In the genomic region with DNA sequence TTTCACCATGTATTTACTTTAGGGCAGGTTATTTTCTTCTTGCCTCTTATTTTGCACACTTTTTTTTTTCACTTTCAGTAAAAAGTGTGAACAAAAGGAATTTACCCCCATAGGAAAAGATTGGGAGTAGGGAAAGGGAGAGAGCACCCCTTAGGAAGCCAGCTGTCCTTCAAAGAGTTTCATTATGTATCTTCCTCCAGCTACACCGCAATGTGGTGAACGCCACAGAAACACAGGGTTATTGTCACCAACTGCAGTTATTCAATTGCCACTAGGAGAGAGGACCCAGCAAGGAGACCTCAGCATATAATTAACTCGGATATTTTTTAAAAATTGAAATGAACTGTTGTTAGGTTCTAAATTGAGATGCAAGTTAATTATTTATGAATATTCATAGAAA, we compare ENCODE assay signal across 8 cellular contexts.
DNase-seq lines count a peak whose midpoint lies in the region; ATAC-seq and TF ChIP-seq lines count a peak whose summit lies in the region.

No MANE protein-coding gene starts in this region.

- CTCF ChIA-PET in activated naive CD4-positive, alpha-beta T cell treated with anti-CD3 and anti-CD28 coated beads for 36 hours (lab: Charles Lee), result interaction anchor here (0.5 to 1.2 kb wide), 9 partner anchors 12 to 1163 kb away, joined by 3 to 4 read pairs (median 3); no protein-coding TSS in a partner anchor

- H3K18ac ChIP-seq in mesendoderm (ENCODE audit: low read length), result no peak overlapping the region

- no peak overlapping the region for H2AK5ac ChIP-seq in mesendoderm (ENCODE audit: low read length)

- H3F3A ChIP-seq in GM23338 (replicated peaks; ENCODE audit: low read depth), result no peaks in the 10 kb centered on the region

- peak overlapping the region; percentile 33; the same call in 1 of the 2 replicates for H3K4me3 ChIP-seq in GM23338
- no peak overlapping the region for H3K4me3 ChIP-seq in mesendoderm (ENCODE audit: low read length)

- DNase-seq in GM23338 (ENCODE audit: low spot score) (peak; percentile 20), NCI-H1694 (lab: John Stamatoyannopoulos, UW) (peak; percentile 70), glutamatergic neuron (no peak), mesendoderm (no peak), kidney glomerular epithelial cell (lab: John Stamatoyannopoulos, UW) (no peak), SKM-1 treated with dmso at 0.1 percent for 144 hours (lab: John Stamatoyannopoulos, UW; ENCODE audit: unreplicated experiment) (no peak)
- no peak for DNase-seq in activated naive CD4-positive, alpha-beta T cell treated with anti-CD3 and anti-CD28 coated beads for 36 hours

- H3K4me2 ChIP-seq in GM23338, result peak overlapping the region; percentile 70
- H3K4me2 ChIP-seq in mesendoderm (ENCODE audit: low read length), result no peak overlapping the region

- H3K4me3 Mint-ChIP-seq in GM23338 (no peak overlapping the region), glutamatergic neuron (ENCODE audit: unreplicated experiment) (no peak overlapping the region)
- H3K4me3 Mint-ChIP-seq in activated naive CD4-positive, alpha-beta T cell treated with anti-CD3 and anti-CD28 coated beads for 36 hours, result no peak overlapping the region

- peaks cover 2% of the 10 kb centered on the region for H3K27me3 Mint-ChIP-seq in GM23338 (ENCODE audit: insufficient read depth, low read depth, poor library complexity)
- peaks cover 3% of the 10 kb centered on the region for H3K27me3 Mint-ChIP-seq in glutamatergic neuron (ENCODE audit: unreplicated experiment)
- peaks cover 2% of the 10 kb centered on the region for H3K27me3 Mint-ChIP-seq in activated naive CD4-positive, alpha-beta T cell treated with anti-CD3 and anti-CD28 coated beads for 36 hours (ENCODE audit: low read depth)

- H2AFZ ChIP-seq in GM23338, result peak overlapping the region; percentile 95; the same call in 1 of the 2 replicates

- no peaks in the 10 kb centered on the region for H4K20me1 ChIP-seq in GM23338 (replicated peaks; ENCODE audit: insufficient read depth)

- H3K36me3 ChIP-seq in GM23338 (ENCODE audit: insufficient read depth) (no peaks in the 10 kb centered on the region), mesendoderm (ENCODE audit: control insufficient read depth, insufficient read depth, low read length) (no peaks in the 10 kb centered on the region)

- peaks cover 8% of the 10 kb centered on the region for H3K9me2 ChIP-seq in GM23338 (ENCODE audit: insufficient read depth)

- H3K79me2 ChIP-seq in GM23338 (replicated peaks; ENCODE audit: insufficient read depth) (no peaks in the 10 kb centered on the region), mesendoderm (ENCODE audit: control insufficient read depth, insufficient read depth, low read length) (no peaks in the 10 kb centered on the region)

- no peak overlapping the region for H3K27ac Mint-ChIP-seq in GM23338
- H3K27ac Mint-ChIP-seq in glutamatergic neuron (ENCODE audit: unreplicated experiment), result peak overlapping the region; percentile 80
- H3K27ac Mint-ChIP-seq in activated naive CD4-positive, alpha-beta T cell treated with anti-CD3 and anti-CD28 coated beads for 36 hours, result no peak overlapping the region

- H2BK120ac ChIP-seq in mesendoderm (ENCODE audit: low read depth, low read length), result no peak overlapping the region

- no peak overlapping the region for H3K4ac ChIP-seq in mesendoderm (ENCODE audit: low read depth, low read length)

- no peak overlapping the region for H4K5ac ChIP-seq in mesendoderm (ENCODE audit: low read length)

- H3K4me1 Mint-ChIP-seq in GM23338, result peaks cover 30% of the 10 kb centered on the region
- H3K4me1 Mint-ChIP-seq in glutamatergic neuron (ENCODE audit: low read depth, unreplicated experiment), result peaks cover 15% of the 10 kb centered on the region
- H3K4me1 Mint-ChIP-seq in activated naive CD4-positive, alpha-beta T cell treated with anti-CD3 and anti-CD28 coated beads for 36 hours (ENCODE audit: low read depth), result peaks cover 3% of the 10 kb centered on the region

- H3K9ac ChIP-seq in mesendoderm (ENCODE audit: low read length), result no peak overlapping the region

- no peaks in the 10 kb centered on the region for H3K27me3 ChIP-seq in GM23338 (ENCODE audit: insufficient read depth)
- no peaks in the 10 kb centered on the region for H3K27me3 ChIP-seq in mesendoderm (ENCODE audit: insufficient read depth, low read length, poor library complexity)

- H4K8ac ChIP-seq in mesendoderm (ENCODE audit: low read depth, low read length), result no peak overlapping the region

- TF ChIP-seq CTCF in GM23338 (conservative IDR thresholded peaks at IDR 0.05; ENCODE audit: low read depth in 2 of 2), result no peak
- no peak for TF ChIP-seq CTCF in glutamatergic neuron (IDR thresholded peaks at IDR 0.05; ENCODE audit: partially characterized antibody, unreplicated experiment)

- H3K9me3 Mint-ChIP-seq in GM23338 (no peaks in the 10 kb centered on the region), glutamatergic neuron (ENCODE audit: unreplicated experiment) (no peaks in the 10 kb centered on the region)
- no peaks in the 10 kb centered on the region for H3K9me3 Mint-ChIP-seq in activated naive CD4-positive, alpha-beta T cell treated with anti-CD3 and anti-CD28 coated beads for 36 hours

- H3K23ac ChIP-seq in mesendoderm (ENCODE audit: low read length), result no peak overlapping the region

- ATAC-seq in GM18511 (IDR thresholded peaks at IDR 0.05; ENCODE audit: unreplicated experiment) (peak; percentile 83), GM23338 (peak; percentile 20)

- WGBS in mesendoderm (ENCODE audit: extremely low coverage, insufficient coverage, low lambda C conversion rate), result no CpG with 5 or more reads among the region's 3 CpGs

- H3K79me1 ChIP-seq in mesendoderm (ENCODE audit: low read length), result no peaks in the 10 kb centered on the region

- H3K27ac ChIP-seq in GM23338 (ENCODE audit: low read depth) (no peak overlapping the region), mesendoderm (ENCODE audit: low read depth, low read length) (no peak overlapping the region)

- H2BK15ac ChIP-seq in mesendoderm (replicated peaks; ENCODE audit: low read depth), result no peak overlapping the region

- H3K56ac ChIP-seq in mesendoderm (ENCODE audit: low read length), result no peak overlapping the region

- H3K4me1 ChIP-seq in GM23338 (ENCODE audit: insufficient read depth) (peaks cover 23% of the 10 kb centered on the region), mesendoderm (ENCODE audit: control insufficient read depth, low read depth, low read length) (no peaks in the 10 kb centered on the region)

- intact Hi-C loops in activated naive CD4-positive, alpha-beta T cell treated with anti-CD3 and anti-CD28 coated beads for 36 hours (cut with micrococcal nuclease), result loop anchor here (1.0 kb wide), 1 partner anchor 688 kb away; no protein-coding TSS in a partner anchor

- H3K36me3 Mint-ChIP-seq in GM23338 (ENCODE audit: low read depth) (no peaks in the 10 kb centered on the region), glutamatergic neuron (ENCODE audit: unreplicated experiment) (no peaks in the 10 kb centered on the region)
- H3K36me3 Mint-ChIP-seq in activated naive CD4-positive, alpha-beta T cell treated with anti-CD3 and anti-CD28 coated beads for 36 hours (ENCODE audit: low read depth), result no peaks in the 10 kb centered on the region

- no peak overlapping the region for H2BK5ac ChIP-seq in mesendoderm (ENCODE audit: low read length)

TF ChIP-seq in GM23338, 12 proteins besides CTCF, POLR2A, EP300 and RAD21 (continues in another document):
- TF ChIP-seq CREB1 (CRISPR knock-in tag; IDR thresholded peaks at IDR 0.05; ENCODE audit: low read depth), result no peak
- no peak for TF ChIP-seq NANOG (IDR thresholded peaks at IDR 0.05; ENCODE audit: borderline replicate concordance)
- no peak for TF ChIP-seq POLR2AphosphoS5 (IDR thresholded peaks at IDR 0.05; ENCODE audit: low read depth)
- TF ChIP-seq ZNF331 (CRISPR knock-in tag; IDR thresholded peaks at IDR 0.05; ENCODE audit: low read depth), result no peak
- no peak for TF ChIP-seq EZH2 (IDR thresholded peaks at IDR 0.05; ENCODE audit: low read depth, unreplicated experiment)
- TF ChIP-seq, protein P1, sequence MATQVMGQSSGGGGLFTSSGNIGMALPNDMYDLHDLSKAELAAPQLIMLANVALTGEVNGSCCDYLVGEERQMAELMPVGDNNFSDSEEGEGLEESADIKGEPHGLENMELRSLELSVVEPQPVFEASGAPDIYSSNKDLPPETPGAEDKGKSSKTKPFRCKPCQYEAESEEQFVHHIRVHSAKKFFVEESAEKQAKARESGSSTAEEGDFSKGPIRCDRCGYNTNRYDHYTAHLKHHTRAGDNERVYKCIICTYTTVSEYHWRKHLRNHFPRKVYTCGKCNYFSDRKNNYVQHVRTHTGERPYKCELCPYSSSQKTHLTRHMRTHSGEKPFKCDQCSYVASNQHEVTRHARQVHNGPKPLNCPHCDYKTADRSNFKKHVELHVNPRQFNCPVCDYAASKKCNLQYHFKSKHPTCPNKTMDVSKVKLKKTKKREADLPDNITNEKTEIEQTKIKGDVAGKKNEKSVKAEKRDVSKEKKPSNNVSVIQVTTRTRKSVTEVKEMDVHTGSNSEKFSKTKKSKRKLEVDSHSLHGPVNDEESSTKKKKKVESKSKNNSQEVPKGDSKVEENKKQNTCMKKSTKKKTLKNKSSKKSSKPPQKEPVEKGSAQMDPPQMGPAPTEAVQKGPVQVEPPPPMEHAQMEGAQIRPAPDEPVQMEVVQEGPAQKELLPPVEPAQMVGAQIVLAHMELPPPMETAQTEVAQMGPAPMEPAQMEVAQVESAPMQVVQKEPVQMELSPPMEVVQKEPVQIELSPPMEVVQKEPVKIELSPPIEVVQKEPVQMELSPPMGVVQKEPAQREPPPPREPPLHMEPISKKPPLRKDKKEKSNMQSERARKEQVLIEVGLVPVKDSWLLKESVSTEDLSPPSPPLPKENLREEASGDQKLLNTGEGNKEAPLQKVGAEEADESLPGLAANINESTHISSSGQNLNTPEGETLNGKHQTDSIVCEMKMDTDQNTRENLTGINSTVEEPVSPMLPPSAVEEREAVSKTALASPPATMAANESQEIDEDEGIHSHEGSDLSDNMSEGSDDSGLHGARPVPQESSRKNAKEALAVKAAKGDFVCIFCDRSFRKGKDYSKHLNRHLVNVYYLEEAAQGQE (IDR thresholded peaks at IDR 0.05; ENCODE audit: unreplicated experiment), result no peak

Comparison
In these comparisons a context has a peak if more than half of its experiments do, and no peak if none do; other contexts are left out.
1. DNase-seq: peak in GM23338 (single experiment) and NCI-H1694 (single experiment); none in glutamatergic neuron (single experiment), mesendoderm (single experiment), kidney glomerular epithelial cell (single experiment), SKM-1 treated with dmso at 0.1 percent for 144 hours (single experiment) and activated naive CD4-positive, alpha-beta T cell treated with anti-CD3 and anti-CD28 coated beads for 36 hours (single experiment).